ENCODE assay signal across 3 cellular contexts in the genomic region with DNA sequence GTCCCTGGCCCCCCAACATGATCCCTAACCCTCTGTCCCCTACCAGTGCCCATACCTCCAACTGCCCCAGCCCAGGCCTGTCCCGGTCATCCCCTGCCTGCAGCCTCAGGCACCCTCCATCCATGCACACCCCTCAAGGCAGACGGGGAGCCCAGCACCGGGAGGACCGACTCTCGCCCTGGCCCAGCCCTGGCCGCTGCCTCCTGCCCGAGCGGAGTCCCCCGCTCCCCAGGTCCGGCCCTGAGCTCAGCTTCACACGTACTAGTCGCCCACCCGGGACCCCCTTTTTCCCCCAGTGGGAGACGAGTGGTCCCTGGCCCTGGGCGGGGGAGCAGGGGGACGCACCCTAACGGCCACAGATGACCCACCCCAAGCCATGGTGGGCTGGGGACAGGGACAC.
TF ChIP-seq lines count a peak whose summit lies in the region.

No MANE protein-coding gene starts in this region.

TF ChIP-seq in HEK293, 187 proteins besides CTCF, POLR2A, EP300 and RAD21:
- TF ChIP-seq ZBTB48 (tag by site-specific recombination; IDR thresholded peaks at IDR 0.05) = 0 out of 2 replicates have a peak, but pooled peaks have one; percentile 27
- TF ChIP-seq ZNF561 (tag by site-specific recombination; IDR thresholded peaks at IDR 0.05; ENCODE audit: borderline replicate concordance) = no peak

TF ChIP-seq in H1, 55 proteins besides CTCF, POLR2A, EP300 and RAD21:
- TF ChIP-seq CHD2 (IDR thresholded peaks at IDR 0.05; ENCODE audit: low read length) (no peak), POU5F1 (IDR thresholded peaks at IDR 0.05; ENCODE audit: low read depth, low read length) (no peak), SUZ12 (IDR thresholded peaks at IDR 0.05; ENCODE audit: low read length) (no peak), TAF7 (optimal IDR thresholded peaks at IDR 0.05; ENCODE audit: borderline replicate concordance, low read depth, low read length) (no peak), NRF1 (IDR thresholded peaks at IDR 0.05; ENCODE audit: low read depth, low read length) (no peak), BACH1 (IDR thresholded peaks at IDR 0.05; ENCODE audit: low read length) (no peak), SP2 (IDR thresholded peaks at IDR 0.05; ENCODE audit: low read length) (no peak), CBX5 (IDR thresholded peaks at IDR 0.05; ENCODE audit: low read depth, low read length) (no peak), YY1 (IDR thresholded peaks at IDR 0.05; ENCODE audit: low read depth, low read length) (no peak), KDM5A (IDR thresholded peaks at IDR 0.05; ENCODE audit: low read length) (no peak), JUND (IDR thresholded peaks at IDR 0.05; ENCODE audit: low read length) (no peak), TAF1 (IDR thresholded peaks at IDR 0.05; ENCODE audit: low read depth, low read length) (no peak), TBP (IDR thresholded peaks at IDR 0.05; ENCODE audit: low read depth, low read length) (no peak), EZH2 (IDR thresholded peaks at IDR 0.05; ENCODE audit: low read depth, low read length, severe bottlenecking) (no peak), NANOG (IDR thresholded peaks at IDR 0.05; ENCODE audit: insufficient read depth, low read depth, low read length, poor library complexity, severe bottlenecking) (no peak), SP1 (IDR thresholded peaks at IDR 0.05; ENCODE audit: low read depth, low read length) (no peak)
- TF ChIP-seq, protein P1, sequence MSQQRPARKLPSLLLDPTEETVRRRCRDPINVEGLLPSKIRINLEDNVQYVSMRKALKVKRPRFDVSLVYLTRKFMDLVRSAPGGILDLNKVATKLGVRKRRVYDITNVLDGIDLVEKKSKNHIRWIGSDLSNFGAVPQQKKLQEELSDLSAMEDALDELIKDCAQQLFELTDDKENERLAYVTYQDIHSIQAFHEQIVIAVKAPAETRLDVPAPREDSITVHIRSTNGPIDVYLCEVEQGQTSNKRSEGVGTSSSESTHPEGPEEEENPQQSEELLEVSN (IDR thresholded peaks at IDR 0.05) = no peak

TF ChIP-seq in liver, 16 proteins besides CTCF, POLR2A, EP300 and RAD21:
- TF ChIP-seq SP1 (IDR thresholded peaks at IDR 0.05) (no peak), GABPA (IDR thresholded peaks at IDR 0.05 in 1 of 2, conservative IDR thresholded peaks at IDR 0.05 in 1 of 2) (no peak), JUND (IDR thresholded peaks at IDR 0.05) (no peak), HNF4G (IDR thresholded peaks at IDR 0.05) (no peak), EGR1 (IDR thresholded peaks at IDR 0.05; ENCODE audit: low read depth in 2 of 2) (no peak), HNF4A (conservative IDR thresholded peaks at IDR 0.05) (no peak)
- TF ChIP-seq, protein P2, sequence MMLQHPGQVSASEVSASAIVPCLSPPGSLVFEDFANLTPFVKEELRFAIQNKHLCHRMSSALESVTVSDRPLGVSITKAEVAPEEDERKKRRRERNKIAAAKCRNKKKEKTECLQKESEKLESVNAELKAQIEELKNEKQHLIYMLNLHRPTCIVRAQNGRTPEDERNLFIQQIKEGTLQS (IDR thresholded peaks at IDR 0.05) = no peak
- TF ChIP-seq, protein P3, sequence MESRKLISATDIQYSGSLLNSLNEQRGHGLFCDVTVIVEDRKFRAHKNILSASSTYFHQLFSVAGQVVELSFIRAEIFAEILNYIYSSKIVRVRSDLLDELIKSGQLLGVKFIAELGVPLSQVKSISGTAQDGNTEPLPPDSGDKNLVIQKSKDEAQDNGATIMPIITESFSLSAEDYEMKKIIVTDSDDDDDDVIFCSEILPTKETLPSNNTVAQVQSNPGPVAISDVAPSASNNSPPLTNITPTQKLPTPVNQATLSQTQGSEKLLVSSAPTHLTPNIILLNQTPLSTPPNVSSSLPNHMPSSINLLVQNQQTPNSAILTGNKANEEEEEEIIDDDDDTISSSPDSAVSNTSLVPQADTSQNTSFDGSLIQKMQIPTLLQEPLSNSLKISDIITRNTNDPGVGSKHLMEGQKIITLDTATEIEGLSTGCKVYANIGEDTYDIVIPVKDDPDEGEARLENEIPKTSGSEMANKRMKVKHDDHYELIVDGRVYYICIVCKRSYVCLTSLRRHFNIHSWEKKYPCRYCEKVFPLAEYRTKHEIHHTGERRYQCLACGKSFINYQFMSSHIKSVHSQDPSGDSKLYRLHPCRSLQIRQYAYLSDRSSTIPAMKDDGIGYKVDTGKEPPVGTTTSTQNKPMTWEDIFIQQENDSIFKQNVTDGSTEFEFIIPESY (IDR thresholded peaks at IDR 0.05) = no peak
